24 cellular contexts compared by ENCODE assay signal in genomic region chr2:115413796-115414195, GRCh38.
"Had no signal": no experiment of that assay in that cellular context is flagged by ENCODE, and none has a peak within 500 bp of the region (broad histone marks: within the 10 kb centered on the region; RNA-seq: fewer than 3 reads in every experiment).

No MANE protein-coding gene starts in this region.

- ATAC-seq: left lobe of liver; naive thymus-derived CD8-positive, alpha-beta T cell; right cardiac atrium; stimulated activated naive CD8-positive, alpha-beta T cell treated with anti-CD3 and anti-CD28 coated beads, Interleukin-15, amount 100 ng/mL, for 72 hours; upper lobe of right lung had no signal

- H3K4me3 ChIP-seq: coronary artery, esophagus squamous epithelium, lung, prostate gland, sigmoid colon, skin epidermis, suprapubic skin, transverse colon, upper lobe of right lung, uterus had no signal

- H3K9me3 ChIP-seq: esophagus squamous epithelium, prostate gland, sigmoid colon, suprapubic skin, transverse colon, upper lobe of right lung, uterus had no signal

- H3K36me3 ChIP-seq: esophagus squamous epithelium, prostate gland, sigmoid colon, suprapubic skin, transverse colon, upper lobe of right lung, uterus had no signal

- H3K27me3 ChIP-seq: esophagus squamous epithelium, sigmoid colon, suprapubic skin, transverse colon, upper lobe of right lung, uterus had no signal

- DNase-seq: dermis blood vessel endothelial cell; effector memory CD4-positive, alpha-beta T cell; erythroblast; esophagus squamous epithelium; kidney; naive thymus-derived CD8-positive, alpha-beta T cell; nephron progenitor cell; nucleus accumbens; right cardiac atrium; sigmoid colon; stimulated activated CD4-positive, alpha-beta T cell treated with anti-CD3 and anti-CD28 coated beads, Interleukin-15, amount 100 ng/mL, for 24 hours; stimulated activated CD4-positive, alpha-beta T cell treated with anti-CD3 and anti-CD28 coated beads, Interleukin-4, amount 100 ng/mL, for 1 hour; stimulated activated CD8-positive, alpha-beta memory T cell treated with anti-CD3 and anti-CD28 coated beads, Interleukin-4, amount 100 ng/mL, for 48 hours; stimulated activated naive CD4-positive, alpha-beta T cell; stimulated activated naive CD8-positive, alpha-beta T cell treated with anti-CD3 and anti-CD28 coated beads, Interleukin-15, amount 100 ng/mL, for 72 hours; transverse colon; upper lobe of right lung; uterus had no signal

- H3K27ac ChIP-seq: coronary artery, esophagus squamous epithelium, prostate gland, sigmoid colon, skin epidermis, suprapubic skin, transverse colon, upper lobe of right lung, uterus had no signal

- H3K4me1 ChIP-seq: esophagus squamous epithelium, prostate gland, sigmoid colon, suprapubic skin, transverse colon, upper lobe of right lung, uterus had no signal
